In genomic region chr3:88262527-88262926, GRCh38 we compare ENCODE assay signal across 19 cellular contexts.
DNase-seq lines count a peak whose midpoint lies in the region; ATAC-seq and TF ChIP-seq lines count a peak whose summit lies in the region.
"Had no signal": no experiment of that assay in that cellular context is flagged by ENCODE, and none has a peak within 500 bp of the region (broad histone marks: within the 10 kb centered on the region; RNA-seq: fewer than 3 reads in every experiment).

No MANE protein-coding gene starts in this region.

- H3K27ac Mint-ChIP-seq in activated CD4-positive, alpha-beta T cell treated with anti-CD3 and anti-CD28 coated beads for 36 hours: no peak overlapping the region
- H3K27ac Mint-ChIP-seq in activated naive CD4-positive, alpha-beta T cell treated with anti-CD3 and anti-CD28 coated beads, Interleukin-2, amount 50 U/mL, for 72 hours: no peak overlapping the region
- H3K27ac Mint-ChIP-seq in activated naive CD4-positive, alpha-beta T cell treated with anti-CD3 and anti-CD28 coated beads for 36 hours: no peak overlapping the region
- H3K27ac Mint-ChIP-seq in neural progenitor cell: no peak overlapping the region
- H3K27ac Mint-ChIP-seq: CD14-positive monocyte; CD4-positive, alpha-beta memory T cell; HFFc6; IgD-negative memory B cell had no signal

- POLR2A ChIA-PET in activated CD4-positive, alpha-beta T cell treated with anti-CD3 and anti-CD28 coated beads for 36 hours (lab: Charles Lee): no interaction called here

- H3K9ac ChIP-seq in colonic mucosa (ENCODE audit: low read depth in 2 of 2, low read length in 2 of 2) (no peak overlapping the region), neural progenitor cell (no peak overlapping the region)
- H3K9ac ChIP-seq: BLaER1, GM23248 had no signal

- no peak overlapping the region for H3K4me3 ChIP-seq in colonic mucosa
- H3K4me3 ChIP-seq in neural progenitor cell: no peak overlapping the region
- H3K4me3 ChIP-seq: A549, BLaER1, GM23248 had no signal

- H3K9me3 ChIP-seq in colonic mucosa (no peaks in the 10 kb centered on the region), neural progenitor cell (ENCODE audit: low read depth) (no peaks in the 10 kb centered on the region)
- H3K9me3 ChIP-seq: A549, BLaER1 had no signal

- H3K79me2 ChIP-seq in neural progenitor cell (ENCODE audit: low read depth): no peaks in the 10 kb centered on the region

- no peak for ATAC-seq in activated CD4-positive, alpha-beta T cell treated with anti-CD3 and anti-CD28 coated beads for 36 hours
- ATAC-seq in activated naive CD4-positive, alpha-beta T cell treated with anti-CD3 and anti-CD28 coated beads, Interleukin-2, amount 50 U/mL, for 72 hours: peak; percentile 36 to 66
- no peak for ATAC-seq in GM19397 (IDR thresholded peaks at IDR 0.05; ENCODE audit: unreplicated experiment)
- ATAC-seq: A549, HCT116 had no signal

- H3K4me1 ChIP-seq in colonic mucosa (no peaks in the 10 kb centered on the region), neural progenitor cell (no peaks in the 10 kb centered on the region)
- H3K4me1 ChIP-seq: A549, BLaER1 had no signal

- intact Hi-C loops in activated CD4-positive, alpha-beta T cell treated with anti-CD3 and anti-CD28 coated beads for 36 hours (cut with DNase I, micrococcal nuclease): no loop called here
- intact Hi-C loops in activated naive CD4-positive, alpha-beta T cell treated with anti-CD3 and anti-CD28 coated beads for 36 hours (cut with micrococcal nuclease): loop anchor here (10.0 kb wide), 1 partner anchor 62 kb away; no protein-coding TSS in a partner anchor
- intact Hi-C loops in colonic mucosa (cut with DNase I): no loop called here

- no peaks in the 10 kb centered on the region for H4K20me1 ChIP-seq in neural progenitor cell (ENCODE audit: low read depth)
- H4K20me1 ChIP-seq: BLaER1 had no signal

- H3K36me3 ChIP-seq in colonic mucosa (no peaks in the 10 kb centered on the region), neural progenitor cell (no peaks in the 10 kb centered on the region)
- H3K36me3 ChIP-seq: BLaER1 had no signal

- no peaks in the 10 kb centered on the region for H3K36me3 Mint-ChIP-seq in activated CD4-positive, alpha-beta T cell treated with anti-CD3 and anti-CD28 coated beads for 36 hours (ENCODE audit: low read depth)
- no peaks in the 10 kb centered on the region for H3K36me3 Mint-ChIP-seq in activated naive CD4-positive, alpha-beta T cell treated with anti-CD3 and anti-CD28 coated beads, Interleukin-2, amount 50 U/mL, for 72 hours
- no peaks in the 10 kb centered on the region for H3K36me3 Mint-ChIP-seq in activated naive CD4-positive, alpha-beta T cell treated with anti-CD3 and anti-CD28 coated beads for 36 hours (ENCODE audit: low read depth)
- no peaks in the 10 kb centered on the region for H3K36me3 Mint-ChIP-seq in neural progenitor cell
- H3K36me3 Mint-ChIP-seq: CD14-positive monocyte; CD4-positive, alpha-beta memory T cell; IgD-negative memory B cell had no signal

- H3K27me3 ChIP-seq in colonic mucosa (no peaks in the 10 kb centered on the region), neural progenitor cell (no peaks in the 10 kb centered on the region)
- H3K27me3 ChIP-seq: BLaER1 had no signal

- DNase-seq in activated CD4-positive, alpha-beta T cell treated with anti-CD3 and anti-CD28 coated beads for 36 hours: peak; percentile 12
- no peak for DNase-seq in activated CD4-positive, alpha-beta T cell treated with anti-CD3 and anti-CD28 coated beads, Interleukin-2, amount 50 U/mL, for 48 hours
- DNase-seq in activated naive CD4-positive, alpha-beta T cell treated with anti-CD3 and anti-CD28 coated beads, Interleukin-2, amount 50 U/mL, for 72 hours (ENCODE audit: low spot score in 2 of 2): no peak
- DNase-seq in activated naive CD4-positive, alpha-beta T cell treated with anti-CD3 and anti-CD28 coated beads for 36 hours: no peak
- DNase-seq in colonic mucosa (no peak), neural progenitor cell (ENCODE audit: low spot score) (no peak), kidney tubule cell (ENCODE audit: low spot score) (no peak)
- DNase-seq: AML-193; CD4-positive, alpha-beta memory T cell; DMS79 treated with DMSO at 0.1 percent for 48 hours; GM23248; HFFc6 had no signal

- TF ChIP-seq CTCF in colonic mucosa (IDR thresholded peaks at IDR 0.05): no peak
- TF ChIP-seq CTCF in neural progenitor cell (IDR thresholded peaks at IDR 0.05): no peak

- no peaks in the 10 kb centered on the region for H3K9me3 Mint-ChIP-seq in activated CD4-positive, alpha-beta T cell treated with anti-CD3 and anti-CD28 coated beads for 36 hours (ENCODE audit: low read depth)
- H3K9me3 Mint-ChIP-seq in activated naive CD4-positive, alpha-beta T cell treated with anti-CD3 and anti-CD28 coated beads, Interleukin-2, amount 50 U/mL, for 72 hours: no peaks in the 10 kb centered on the region
- no peaks in the 10 kb centered on the region for H3K9me3 Mint-ChIP-seq in activated naive CD4-positive, alpha-beta T cell treated with anti-CD3 and anti-CD28 coated beads for 36 hours
- no peaks in the 10 kb centered on the region for H3K9me3 Mint-ChIP-seq in neural progenitor cell
- H3K9me3 Mint-ChIP-seq: HFFc6 had no signal

- peak overlapping the region; percentile 40 for H3K27ac ChIP-seq in colonic mucosa
- no peak overlapping the region for H3K27ac ChIP-seq in neural progenitor cell
- H3K27ac ChIP-seq: 22Rv1, A549, BLaER1, GM23248 had no signal

- H3K4me3 Mint-ChIP-seq in activated CD4-positive, alpha-beta T cell treated with anti-CD3 and anti-CD28 coated beads for 36 hours: no peak overlapping the region
- no peak overlapping the region for H3K4me3 Mint-ChIP-seq in activated naive CD4-positive, alpha-beta T cell treated with anti-CD3 and anti-CD28 coated beads for 36 hours
- no peak overlapping the region for H3K4me3 Mint-ChIP-seq in neural progenitor cell
- H3K4me3 Mint-ChIP-seq: CD14-positive monocyte; CD4-positive, alpha-beta memory T cell; HFFc6; IgD-negative memory B cell had no signal

- H3K4me1 Mint-ChIP-seq in activated CD4-positive, alpha-beta T cell treated with anti-CD3 and anti-CD28 coated beads for 36 hours: no peaks in the 10 kb centered on the region
- H3K4me1 Mint-ChIP-seq in activated naive CD4-positive, alpha-beta T cell treated with anti-CD3 and anti-CD28 coated beads for 36 hours (ENCODE audit: low read depth): no peaks in the 10 kb centered on the region
- peaks cover 4% of the 10 kb centered on the region for H3K4me1 Mint-ChIP-seq in neural progenitor cell
- H3K4me1 Mint-ChIP-seq: CD14-positive monocyte; CD4-positive, alpha-beta memory T cell; IgD-negative memory B cell had no signal

- H3F3A ChIP-seq in neural progenitor cell (ENCODE audit: low read depth): no peaks in the 10 kb centered on the region

- H3K27me3 Mint-ChIP-seq in activated CD4-positive, alpha-beta T cell treated with anti-CD3 and anti-CD28 coated beads for 36 hours: no peaks in the 10 kb centered on the region
- H3K27me3 Mint-ChIP-seq in activated naive CD4-positive, alpha-beta T cell treated with anti-CD3 and anti-CD28 coated beads for 36 hours (ENCODE audit: low read depth): no peaks in the 10 kb centered on the region
- H3K27me3 Mint-ChIP-seq in neural progenitor cell (ENCODE audit: insufficient read depth, low read depth): no peaks in the 10 kb centered on the region
- H3K27me3 Mint-ChIP-seq: IgD-negative memory B cell had no signal

- no peak overlapping the region for H3K4me2 ChIP-seq in neural progenitor cell
- H3K4me2 ChIP-seq: A549, BLaER1 had no signal

- CTCF ChIA-PET in activated CD4-positive, alpha-beta T cell treated with anti-CD3 and anti-CD28 coated beads for 36 hours (lab: Charles Lee): no interaction called here
- CTCF ChIA-PET in activated naive CD4-positive, alpha-beta T cell treated with anti-CD3 and anti-CD28 coated beads for 36 hours (lab: Charles Lee): no interaction called here

- H2AFZ ChIP-seq in neural progenitor cell (replicated peaks): peak overlapping the region; percentile 13
- H2AFZ ChIP-seq: GM23248 had no signal

Comparison
In these comparisons a context has a peak if more than half of its experiments do, and no peak if none do; other contexts are left out.
1. ATAC-seq: peak in activated naive CD4-positive, alpha-beta T cell treated with anti-CD3 and anti-CD28 coated beads, Interleukin-2, amount 50 U/mL, for 72 hours (2 of 2); none in activated CD4-positive, alpha-beta T cell treated with anti-CD3 and anti-CD28 coated beads for 36 hours (single experiment) and GM19397 (single experiment).